Comparison of ENCODE assay signal across 7 cellular contexts in the genomic region with DNA sequence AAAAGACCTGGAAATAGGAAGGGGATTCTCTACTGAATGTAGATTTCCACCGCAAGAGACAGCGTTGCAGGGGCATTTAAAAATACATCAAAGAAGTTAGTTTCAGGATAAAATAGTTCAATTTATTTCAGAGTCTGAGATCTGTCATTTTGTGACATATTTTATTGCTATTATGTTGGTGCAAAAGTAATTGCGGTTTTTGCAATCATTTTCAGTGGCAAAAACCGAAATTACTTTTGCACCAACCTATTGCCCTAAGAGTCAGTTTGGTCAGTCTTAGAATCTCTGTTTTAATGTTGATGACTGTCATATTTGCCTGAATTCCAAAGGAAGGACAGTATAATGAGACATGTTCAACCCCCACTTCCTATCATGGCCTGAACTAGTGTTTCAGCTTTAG.
"Had no signal": no experiment of that assay in that cellular context is flagged by ENCODE, and none has a peak within 500 bp of the region (broad histone marks: within the 10 kb centered on the region; RNA-seq: fewer than 3 reads in every experiment).

No MANE protein-coding gene starts in this region.

- H3K4me1 ChIP-seq: HAP-1 had no signal

- H3K27ac Mint-ChIP-seq: IgD-negative memory B cell had no signal

- H3K9me3 ChIP-seq: HAP-1 had no signal

- H3K36me3 Mint-ChIP-seq: IgD-negative memory B cell had no signal

- H2AFZ ChIP-seq: GM23248 had no signal

- H3K27ac ChIP-seq: GM23248 had no signal

- H3K4me1 Mint-ChIP-seq: IgD-negative memory B cell had no signal

- H3K4me3 Mint-ChIP-seq: IgD-negative memory B cell had no signal

- H3K27me3 Mint-ChIP-seq: IgD-negative memory B cell had no signal

- H3K36me3 ChIP-seq: HAP-1 had no signal

- H3K9ac ChIP-seq: GM23248 had no signal

- ATAC-seq: HCT116 had no signal

- DNase-seq: GM23248, GOT3, H7, KG1 had no signal

- H3K9me3 Mint-ChIP-seq: IgD-negative memory B cell had no signal

- H3K4me3 ChIP-seq: GM23248, HAP-1 had no signal
